In genomic region chr7:30850426-30850825, GRCh38 we compare ENCODE assay signal across 25 cellular contexts.
"Had no signal": no experiment of that assay in that cellular context is flagged by ENCODE, and none has a peak within 500 bp of the region (broad histone marks: within the 10 kb centered on the region; RNA-seq: fewer than 3 reads in every experiment).

No MANE protein-coding gene starts in this region.

- H3K27ac Mint-ChIP-seq: activated CD4-positive, alpha-beta memory T cell treated with anti-CD3 and anti-CD28 coated beads for 36 hours; activated CD4-positive, alpha-beta T cell treated with anti-CD3 and anti-CD28 coated beads, Interleukin-2, amount 10 ng/mL, durations not matched to agents 24 days and 14 days; activated T-cell treated with anti-CD3 and anti-CD28 coated beads, Interleukin-2, amount 50 U/mL, for 24 hours; dendritic cell treated with granulocyte-macrophage colony-stimulating factor and Interleukin-4, amounts not matched to agents 40 ng/mL and 50 ng/mL, for 4 days; endodermal cell; nephron had no signal

- H3K27me3 Mint-ChIP-seq: activated CD4-positive, alpha-beta memory T cell treated with anti-CD3 and anti-CD28 coated beads for 36 hours; activated CD4-positive, alpha-beta T cell treated with anti-CD3 and anti-CD28 coated beads, Interleukin-2, amount 10 ng/mL, durations not matched to agents 24 days and 14 days; activated T-cell treated with anti-CD3 and anti-CD28 coated beads, Interleukin-2, amount 50 U/mL, for 24 hours; activated T-helper 17 cell treated with anti-CD3 and anti-CD28 coated beads, Interleukin-2, amount 50 U/mL, for 72 hours; dendritic cell treated with granulocyte-macrophage colony-stimulating factor and Interleukin-4, amounts not matched to agents 40 ng/mL and 50 ng/mL, for 4 days had no signal

- H3K9me3 Mint-ChIP-seq: activated CD4-positive, alpha-beta memory T cell treated with anti-CD3 and anti-CD28 coated beads for 36 hours; activated CD4-positive, alpha-beta T cell treated with anti-CD3 and anti-CD28 coated beads, Interleukin-2, amount 10 ng/mL, durations not matched to agents 24 days and 14 days; activated T-cell treated with anti-CD3 and anti-CD28 coated beads, Interleukin-2, amount 50 U/mL, for 24 hours; activated T-helper 17 cell treated with anti-CD3 and anti-CD28 coated beads, Interleukin-2, amount 50 U/mL, for 72 hours; dendritic cell treated with granulocyte-macrophage colony-stimulating factor and Interleukin-4, amounts not matched to agents 40 ng/mL and 50 ng/mL, for 4 days; endodermal cell; nephron had no signal

- H3K36me3 Mint-ChIP-seq: activated CD4-positive, alpha-beta memory T cell treated with anti-CD3 and anti-CD28 coated beads for 36 hours had no signal

- H3K4me1 Mint-ChIP-seq: activated CD4-positive, alpha-beta T cell treated with anti-CD3 and anti-CD28 coated beads, Interleukin-2, amount 10 ng/mL, durations not matched to agents 24 days and 14 days; activated T-helper 17 cell treated with anti-CD3 and anti-CD28 coated beads, Interleukin-2, amount 50 U/mL, for 72 hours had no signal

- ATAC-seq: activated T-helper 17 cell treated with anti-CD3 and anti-CD28 coated beads, Interleukin-2, amount 50 U/mL, for 72 hours; esophagus mucosa; psoas muscle had no signal

- DNase-seq: activated CD4-positive, alpha-beta memory T cell treated with anti-CD3 and anti-CD28 coated beads for 36 hours; activated CD4-positive, alpha-beta T cell treated with anti-CD3 and anti-CD28 coated beads, Interleukin-2, amount 10 ng/mL, durations not matched to agents 24 days and 14 days; activated CD4-positive, CD25-positive, alpha-beta regulatory T cell treated with anti-CD3 and anti-CD28 coated beads, Interleukin-2, amount 50 U/mL, for 72 hours; activated CD8-positive, alpha-beta memory T cell treated with anti-CD3 and anti-CD28 coated beads, Interleukin-2, amount 50 U/mL, for 4 hours; activated gamma-delta T cell treated with Interleukin-2 at 50 U/mL for 16 hours; activated naive CD4-positive, alpha-beta T cell treated with anti-CD3 and anti-CD28 coated beads, Interleukin-2, amount 50 U/mL, for 16 hours; activated T-cell treated with anti-CD3 and anti-CD28 coated beads, Interleukin-2, amount 50 U/mL, for 24 hours; amygdala; central memory CD4-positive, alpha-beta T cell; endodermal cell; foreskin melanocyte; left ventricle myocardium inferior; psoas muscle; stimulated activated naive CD4-positive, alpha-beta T cell treated with Interleukin-2 at 50 U/mL for 16 hours; substantia nigra; T-helper 9 cell; WERI-Rb-1 had no signal

- H3K27ac ChIP-seq: breast epithelium, left ventricle myocardium inferior, parathyroid adenoma, psoas muscle, right atrium auricular region, WERI-Rb-1 had no signal

- H3K36me3 ChIP-seq: breast epithelium, right atrium auricular region, WERI-Rb-1 had no signal

- H3K27me3 ChIP-seq: breast epithelium, right atrium auricular region, tibial nerve had no signal

- H3K4me3 Mint-ChIP-seq: activated CD4-positive, alpha-beta memory T cell treated with anti-CD3 and anti-CD28 coated beads for 36 hours; activated CD4-positive, alpha-beta T cell treated with anti-CD3 and anti-CD28 coated beads, Interleukin-2, amount 10 ng/mL, durations not matched to agents 24 days and 14 days; activated T-cell treated with anti-CD3 and anti-CD28 coated beads, Interleukin-2, amount 50 U/mL, for 24 hours; activated T-helper 17 cell treated with anti-CD3 and anti-CD28 coated beads, Interleukin-2, amount 50 U/mL, for 72 hours; dendritic cell treated with granulocyte-macrophage colony-stimulating factor and Interleukin-4, amounts not matched to agents 40 ng/mL and 50 ng/mL, for 4 days; endodermal cell; nephron had no signal

- H3K9me3 ChIP-seq: breast epithelium, left ventricle myocardium inferior, psoas muscle, right atrium auricular region, tibial nerve had no signal

- H3K4me3 ChIP-seq: breast epithelium, left ventricle myocardium inferior, psoas muscle, right atrium auricular region, tibial nerve had no signal

- H3K4me1 ChIP-seq: breast epithelium, parathyroid adenoma, psoas muscle had no signal
